Comparison of ENCODE assay signal across 19 cellular contexts in genomic region chr22:47851586-47851985, GRCh38.
"Had no signal": no experiment of that assay in that cellular context is flagged by ENCODE, and none has a peak within 500 bp of the region (broad histone marks: within the 10 kb centered on the region; RNA-seq: fewer than 3 reads in every experiment).

No MANE protein-coding gene starts in this region.

- H3K9me3 ChIP-seq: lower lobe of right lung, spleen, tibial artery had no signal

- H3K27me3 ChIP-seq: hepatocyte, tibial artery had no signal

- H3K4me3 ChIP-seq: hepatocyte, lower lobe of right lung, spleen, tibial artery had no signal

- DNase-seq: activated CD4-positive, alpha-beta T cell treated with anti-CD3 and anti-CD28 coated beads, Interleukin-2, amount 10 ng/mL, durations not matched to agents 24 days and 14 days; activated CD8-positive, alpha-beta memory T cell treated with anti-CD3 and anti-CD28 coated beads, Interleukin-2, amount 10 ng/mL, durations not matched to agents 7 days and 5 days; activated CD8-positive, alpha-beta T cell treated with anti-CD3 and anti-CD28 coated beads for 36 hours; activated T-cell treated with anti-CD3 and anti-CD28 coated beads for 4 hours; central memory CD4-positive, alpha-beta T cell; dermis blood vessel endothelial cell; effector CD8-positive, alpha-beta T cell; foreskin melanocyte; glutamatergic neuron; immature natural killer cell; lower lobe of right lung; naive B cell; retina; spleen; stimulated activated CD4-positive, alpha-beta T cell treated with anti-CD3 and anti-CD28 coated beads, Interleukin-4, amount 100 ng/mL, for 1 hour; stimulated activated naive CD4-positive, alpha-beta T cell treated with Interleukin-2 at 50 U/mL for 16 hours; T-helper 17 cell; tibial artery had no signal

- H3K36me3 ChIP-seq: lower lobe of right lung, spleen, tibial artery had no signal

- H3K27ac ChIP-seq: hepatocyte, lower lobe of right lung, spleen, tibial artery had no signal

- H3K4me1 ChIP-seq: lower lobe of right lung, spleen, tibial artery had no signal
